Comparison of ENCODE assay signal across 8 cellular contexts in the genomic region with DNA sequence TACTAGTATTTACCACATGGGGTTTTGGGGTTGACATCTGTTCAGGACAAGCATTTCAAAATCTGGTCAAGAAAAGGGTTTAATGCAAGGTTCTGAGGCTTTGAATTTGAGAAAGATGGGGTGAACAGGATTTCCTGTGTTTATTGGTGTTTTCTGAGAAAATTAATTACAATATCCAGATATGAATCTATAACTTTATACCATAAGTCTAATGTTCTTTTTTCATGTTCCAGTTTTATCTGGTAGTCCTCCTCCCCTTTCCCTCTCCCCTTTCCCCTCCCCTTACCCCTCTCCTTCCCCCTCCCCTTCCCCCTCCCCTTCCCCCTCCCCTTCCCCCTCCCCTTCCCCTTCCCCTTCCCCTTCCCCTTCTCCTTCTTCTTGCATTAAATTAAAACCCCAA.
"Had no signal": no experiment of that assay in that cellular context is flagged by ENCODE, and none has a peak within 500 bp of the region (broad histone marks: within the 10 kb centered on the region; RNA-seq: fewer than 3 reads in every experiment).

No MANE protein-coding gene starts in this region.

- H3K4me3 ChIP-seq: GM12878 had no signal

- DNase-seq: GDM1, GF-D8 had no signal

- ATAC-seq: GM12878 had no signal

- FAIRE-seq: G401.6, GM12878, GM12891, GM12892, GM18507, GM19239 had no signal
